9 cellular contexts compared by ENCODE assay signal in genomic region chr11:95134491-95134890, GRCh38. TPM values are rescaled to one million over a fixed set of nuclear protein-coding genes. Genes with fewer than 3 reads are reported as not detected.
DNase-seq lines count a peak whose midpoint lies in the region; ATAC-seq and TF ChIP-seq lines count a peak whose summit lies in the region.
"Had no signal": no experiment of that assay in that cellular context is flagged by ENCODE, and none has a peak within 500 bp of the region (broad histone marks: within the 10 kb centered on the region; RNA-seq: fewer than 3 reads in every experiment).

No MANE protein-coding gene starts in this region.

- H3K27ac Mint-ChIP-seq in natural killer cell treated with Interleukin-12 subunit alpha and Interleukin-12 subunit beta and Interleukin-15 and Interleukin-18, amount 100 ng/mL, for 72 hours: no peak overlapping the region
- H3K27ac Mint-ChIP-seq in Calu3 (ENCODE audit: unreplicated experiment): no peak overlapping the region

- no peak overlapping the region for H3K4me3 Mint-ChIP-seq in natural killer cell treated with Interleukin-12 subunit alpha and Interleukin-12 subunit beta and Interleukin-15 and Interleukin-18, amount 100 ng/mL, for 72 hours
- H3K4me3 Mint-ChIP-seq in Calu3 (ENCODE audit: low read depth, unreplicated experiment): no peak overlapping the region

- no TSS peak for BruUV-seq in Calu3 (replicated peaks; lab: Mats Ljungman, UMichigan)

- H3K4me3 ChIP-seq in heart left ventricle (no peak overlapping the region), cardiac fibroblast (replicated peaks in 1 of 2; ENCODE audit: low read depth in 2 of 2, low read length in 2 of 2) (no peak overlapping the region)
- H3K4me3 ChIP-seq: HAP-1 had no signal

- peaks cover 3% of the 10 kb centered on the region for H3K36me3 Mint-ChIP-seq in natural killer cell treated with Interleukin-12 subunit alpha and Interleukin-12 subunit beta and Interleukin-15 and Interleukin-18, amount 100 ng/mL, for 72 hours
- no peaks in the 10 kb centered on the region for H3K36me3 Mint-ChIP-seq in Calu3 (ENCODE audit: insufficient read depth, unreplicated experiment)

- peaks cover 0 to 12% (median 3%) of the 10 kb centered on the region in 12 donors for H3K4me1 ChIP-seq in heart left ventricle
- H3K4me1 ChIP-seq: HAP-1 had no signal

- H3K9me3 ChIP-seq in heart left ventricle: peaks cover 0 to 4% (median 0%) of the 10 kb centered on the region in 12 donors
- H3K9me3 ChIP-seq: HAP-1 had no signal

- peak overlapping the region in 4 of 12 donors; percentile 10 to 27 (median 15) for H3K27ac ChIP-seq in heart left ventricle

- peak in 3 of 4 donors; percentile 39 to 92 (median 75) for ATAC-seq in heart left ventricle
- no peak for ATAC-seq in Right ventricle myocardium superior (ENCODE audit: poor library complexity)
- ATAC-seq in natural killer cell treated with Interleukin-12 subunit alpha and Interleukin-12 subunit beta and Interleukin-15 and Interleukin-18, amount 100 ng/mL, for 72 hours: no peak
- no peak for ATAC-seq in HG03045 (IDR thresholded peaks at IDR 0.05; ENCODE audit: unreplicated experiment)

- TF ChIP-seq POLR2A in heart left ventricle (IDR thresholded peaks at IDR 0.05): no peak

- H3K4me1 Mint-ChIP-seq in natural killer cell treated with Interleukin-12 subunit alpha and Interleukin-12 subunit beta and Interleukin-15 and Interleukin-18, amount 100 ng/mL, for 72 hours (ENCODE audit: low read depth in 2 of 2): no peaks in the 10 kb centered on the region
- H3K4me1 Mint-ChIP-seq in Calu3 (ENCODE audit: low read depth, unreplicated experiment): no peaks in the 10 kb centered on the region

- TF ChIP-seq CTCF in heart left ventricle (IDR thresholded peaks at IDR 0.05) (no peak), cardiac fibroblast (IDR thresholded peaks at IDR 0.05; ENCODE audit: low read depth, low read length) (no peak), Calu3 (IDR thresholded peaks at IDR 0.05; ENCODE audit: unreplicated experiment) (no peak)

- H3K36me3 ChIP-seq in heart left ventricle: peaks cover 0 to 20% (median 4%) of the 10 kb centered on the region in 9 donors
- H3K36me3 ChIP-seq: HAP-1 had no signal

- WGBS in heart left ventricle, 4 donors: 60 to 70% (median 66%) methylated on average over 5 of the region's 5 CpGs

- DNase-seq in heart left ventricle (peak in 2 of 5 donors; percentile 34 to 58), Right ventricle myocardium superior (no peak), cardiac fibroblast (ENCODE audit: low read depth in 2 of 2) (peak; percentile 40 to 85), medulla oblongata (ENCODE audit: extremely low spot score) (peak; percentile 66), GDM1 (lab: John Stamatoyannopoulos, UW) (no peak), Calu3 (no peak)
- DNase-seq in natural killer cell treated with Interleukin-12 subunit alpha and Interleukin-12 subunit beta and Interleukin-15 and Interleukin-18, amount 100 ng/mL, for 72 hours (ENCODE audit: low spot score): no peak

- no peaks in the 10 kb centered on the region for H3K9me3 Mint-ChIP-seq in natural killer cell treated with Interleukin-12 subunit alpha and Interleukin-12 subunit beta and Interleukin-15 and Interleukin-18, amount 100 ng/mL, for 72 hours
- no peaks in the 10 kb centered on the region for H3K9me3 Mint-ChIP-seq in Calu3 (ENCODE audit: low read depth, unreplicated experiment)

- no peaks in the 10 kb centered on the region for H3K27me3 Mint-ChIP-seq in natural killer cell treated with Interleukin-12 subunit alpha and Interleukin-12 subunit beta and Interleukin-15 and Interleukin-18, amount 100 ng/mL, for 72 hours
- H3K27me3 Mint-ChIP-seq in Calu3 (ENCODE audit: unreplicated experiment): no peaks in the 10 kb centered on the region

- CTCF ChIA-PET in Calu3 (lab: Charles Lee): no interaction called here

- intact Hi-C loops in heart left ventricle (cut with DNase I) (loop anchor here in 1 of 10 donors (5.0 kb wide), 1 partner anchor 67 kb away; the partner anchor contains the start of gene SRSF8), Right ventricle myocardium superior (cut with DNase I) (no loop called here), Calu3 (cut with micrococcal nuclease; ENCODE audit: unreplicated experiment) (loop anchor here (5.0 kb wide), 1 partner anchor 67 kb away; the partner anchor contains the start of gene SRSF8)

- H3K27me3 ChIP-seq in heart left ventricle: no peaks in the 10 kb centered on the region

RNA-seq across cellular contexts. Expression of gene ENDOD1, which starts 44.8 kb away (rescaled TPM):
- 10 to 100 TPM in 8 of 9 donors, 1 to 10 TPM in 1; 9.7 to 28.5 (median 12.9) TPM for total RNA-seq in heart left ventricle
- 10 to 100 TPM in 1 of 2 donors, 1 to 10 TPM in 1; 4.0 to 11.6 TPM for polyA plus RNA-seq in heart left ventricle
- 10.4 TPM for total RNA-seq in Right ventricle myocardium superior
- total RNA-seq in natural killer cell treated with Interleukin-12 subunit alpha and Interleukin-12 subunit beta and Interleukin-15 and Interleukin-18, amount 100 ng/mL, for 72 hours: 1 to 10 TPM; 8.4 to 9.3 TPM
- 29.4 and 30.3 TPM in 2 replicates for total RNA-seq in Calu3 (2022)

Comparison
In these comparisons a context has a peak if more than half of its experiments do, and no peak if none do; other contexts are left out.
1. ATAC-seq: peak in heart left ventricle (3 of 4); none in Right ventricle myocardium superior (single experiment), natural killer cell treated with Interleukin-12 subunit alpha and Interleukin-12 subunit beta and Interleukin-15 and Interleukin-18, amount 100 ng/mL, for 72 hours (0 of 2) and HG03045 (single experiment).
2. DNase-seq: peak in cardiac fibroblast (2 of 2) and medulla oblongata (single experiment); none in Right ventricle myocardium superior (single experiment), GDM1 (single experiment), natural killer cell treated with Interleukin-12 subunit alpha and Interleukin-12 subunit beta and Interleukin-15 and Interleukin-18, amount 100 ng/mL, for 72 hours (single experiment) and Calu3 (single experiment).